ENCODE assay signal across 1 cellular context in the genomic region with DNA sequence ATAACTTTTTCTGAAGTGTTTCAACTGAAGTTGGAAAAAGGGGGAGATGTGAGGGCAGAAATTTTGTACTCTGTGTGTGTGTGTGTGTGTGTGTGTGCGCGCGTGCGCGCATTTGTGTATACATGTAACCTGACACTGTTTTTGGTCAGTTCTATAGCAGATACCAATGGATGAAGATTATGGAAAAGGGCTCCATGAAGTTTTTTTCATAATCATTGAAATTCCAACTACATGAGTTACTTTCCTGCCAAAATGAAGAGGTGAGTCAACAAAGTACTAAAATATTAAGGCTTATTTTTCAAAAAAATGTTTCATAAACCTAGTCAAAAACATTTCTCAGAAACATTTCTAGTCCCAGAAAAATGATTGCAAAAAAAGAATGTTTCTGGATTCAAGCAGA.
TF ChIP-seq lines count a peak whose summit lies in the region.

No MANE protein-coding gene starts in this region.

TF ChIP-seq in WTC11, 78 proteins besides CTCF, POLR2A, EP300 and RAD21 (continued from another document):
- TF ChIP-seq IRF1 (CRISPR knock-in tag; IDR thresholded peaks at IDR 0.05): no peak
- no peak for TF ChIP-seq E2F4 (CRISPR knock-in tag; IDR thresholded peaks at IDR 0.05; ENCODE audit: borderline replicate concordance, low read depth)
- TF ChIP-seq USF2 (CRISPR knock-in tag; IDR thresholded peaks at IDR 0.05): no peak
- TF ChIP-seq, protein P1, sequence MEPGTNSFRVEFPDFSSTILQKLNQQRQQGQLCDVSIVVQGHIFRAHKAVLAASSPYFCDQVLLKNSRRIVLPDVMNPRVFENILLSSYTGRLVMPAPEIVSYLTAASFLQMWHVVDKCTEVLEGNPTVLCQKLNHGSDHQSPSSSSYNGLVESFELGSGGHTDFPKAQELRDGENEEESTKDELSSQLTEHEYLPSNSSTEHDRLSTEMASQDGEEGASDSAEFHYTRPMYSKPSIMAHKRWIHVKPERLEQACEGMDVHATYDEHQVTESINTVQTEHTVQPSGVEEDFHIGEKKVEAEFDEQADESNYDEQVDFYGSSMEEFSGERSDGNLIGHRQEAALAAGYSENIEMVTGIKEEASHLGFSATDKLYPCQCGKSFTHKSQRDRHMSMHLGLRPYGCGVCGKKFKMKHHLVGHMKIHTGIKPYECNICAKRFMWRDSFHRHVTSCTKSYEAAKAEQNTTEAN (CRISPR knock-in tag; IDR thresholded peaks at IDR 0.05): no peak
- TF ChIP-seq, protein P2, sequence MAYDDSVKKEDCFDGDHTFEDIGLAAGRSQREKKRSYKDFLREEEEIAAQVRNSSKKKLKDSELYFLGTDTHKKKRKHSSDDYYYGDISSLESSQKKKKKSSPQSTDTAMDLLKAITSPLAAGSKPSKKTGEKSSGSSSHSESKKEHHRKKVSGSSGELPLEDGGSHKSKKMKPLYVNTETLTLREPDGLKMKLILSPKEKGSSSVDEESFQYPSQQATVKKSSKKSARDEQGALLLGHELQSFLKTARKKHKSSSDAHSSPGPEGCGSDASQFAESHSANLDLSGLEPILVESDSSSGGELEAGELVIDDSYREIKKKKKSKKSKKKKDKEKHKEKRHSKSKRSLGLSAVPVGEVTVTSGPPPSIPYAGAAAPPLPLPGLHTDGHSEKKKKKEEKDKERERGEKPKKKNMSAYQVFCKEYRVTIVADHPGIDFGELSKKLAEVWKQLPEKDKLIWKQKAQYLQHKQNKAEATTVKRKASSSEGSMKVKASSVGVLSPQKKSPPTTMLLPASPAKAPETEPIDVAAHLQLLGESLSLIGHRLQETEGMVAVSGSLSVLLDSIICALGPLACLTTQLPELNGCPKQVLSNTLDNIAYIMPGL (CRISPR knock-in tag; IDR thresholded peaks at IDR 0.05): no peak
- no peak for TF ChIP-seq KAT7 (CRISPR knock-in tag; IDR thresholded peaks at IDR 0.05; ENCODE audit: borderline replicate concordance)
- TF ChIP-seq ZNF138 (CRISPR knock-in tag; conservative IDR thresholded peaks at IDR 0.05): no peak
- TF ChIP-seq, protein P3, sequence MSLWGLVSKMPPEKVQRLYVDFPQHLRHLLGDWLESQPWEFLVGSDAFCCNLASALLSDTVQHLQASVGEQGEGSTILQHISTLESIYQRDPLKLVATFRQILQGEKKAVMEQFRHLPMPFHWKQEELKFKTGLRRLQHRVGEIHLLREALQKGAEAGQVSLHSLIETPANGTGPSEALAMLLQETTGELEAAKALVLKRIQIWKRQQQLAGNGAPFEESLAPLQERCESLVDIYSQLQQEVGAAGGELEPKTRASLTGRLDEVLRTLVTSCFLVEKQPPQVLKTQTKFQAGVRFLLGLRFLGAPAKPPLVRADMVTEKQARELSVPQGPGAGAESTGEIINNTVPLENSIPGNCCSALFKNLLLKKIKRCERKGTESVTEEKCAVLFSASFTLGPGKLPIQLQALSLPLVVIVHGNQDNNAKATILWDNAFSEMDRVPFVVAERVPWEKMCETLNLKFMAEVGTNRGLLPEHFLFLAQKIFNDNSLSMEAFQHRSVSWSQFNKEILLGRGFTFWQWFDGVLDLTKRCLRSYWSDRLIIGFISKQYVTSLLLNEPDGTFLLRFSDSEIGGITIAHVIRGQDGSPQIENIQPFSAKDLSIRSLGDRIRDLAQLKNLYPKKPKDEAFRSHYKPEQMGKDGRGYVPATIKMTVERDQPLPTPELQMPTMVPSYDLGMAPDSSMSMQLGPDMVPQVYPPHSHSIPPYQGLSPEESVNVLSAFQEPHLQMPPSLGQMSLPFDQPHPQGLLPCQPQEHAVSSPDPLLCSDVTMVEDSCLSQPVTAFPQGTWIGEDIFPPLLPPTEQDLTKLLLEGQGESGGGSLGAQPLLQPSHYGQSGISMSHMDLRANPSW (CRISPR knock-in tag; conservative IDR thresholded peaks at IDR 0.05; ENCODE audit: low read depth): no peak
- no peak for TF ChIP-seq GRHL2 (CRISPR knock-in tag; IDR thresholded peaks at IDR 0.05; ENCODE audit: insufficient replicate concordance, severe bottlenecking)
- TF ChIP-seq, protein P4, sequence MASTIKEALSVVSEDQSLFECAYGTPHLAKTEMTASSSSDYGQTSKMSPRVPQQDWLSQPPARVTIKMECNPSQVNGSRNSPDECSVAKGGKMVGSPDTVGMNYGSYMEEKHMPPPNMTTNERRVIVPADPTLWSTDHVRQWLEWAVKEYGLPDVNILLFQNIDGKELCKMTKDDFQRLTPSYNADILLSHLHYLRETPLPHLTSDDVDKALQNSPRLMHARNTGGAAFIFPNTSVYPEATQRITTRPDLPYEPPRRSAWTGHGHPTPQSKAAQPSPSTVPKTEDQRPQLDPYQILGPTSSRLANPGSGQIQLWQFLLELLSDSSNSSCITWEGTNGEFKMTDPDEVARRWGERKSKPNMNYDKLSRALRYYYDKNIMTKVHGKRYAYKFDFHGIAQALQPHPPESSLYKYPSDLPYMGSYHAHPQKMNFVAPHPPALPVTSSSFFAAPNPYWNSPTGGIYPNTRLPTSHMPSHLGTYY (CRISPR knock-in tag; IDR thresholded peaks at IDR 0.05): no peak
- TF ChIP-seq JUN (CRISPR knock-in tag; IDR thresholded peaks at IDR 0.05): no peak
- TF ChIP-seq ZNF263 (CRISPR knock-in tag; IDR thresholded peaks at IDR 0.05; ENCODE audit: low read depth): no peak
- TF ChIP-seq CREB1 (CRISPR knock-in tag; IDR thresholded peaks at IDR 0.05): no peak
